28 cellular contexts compared by ENCODE assay signal in the genomic region with DNA sequence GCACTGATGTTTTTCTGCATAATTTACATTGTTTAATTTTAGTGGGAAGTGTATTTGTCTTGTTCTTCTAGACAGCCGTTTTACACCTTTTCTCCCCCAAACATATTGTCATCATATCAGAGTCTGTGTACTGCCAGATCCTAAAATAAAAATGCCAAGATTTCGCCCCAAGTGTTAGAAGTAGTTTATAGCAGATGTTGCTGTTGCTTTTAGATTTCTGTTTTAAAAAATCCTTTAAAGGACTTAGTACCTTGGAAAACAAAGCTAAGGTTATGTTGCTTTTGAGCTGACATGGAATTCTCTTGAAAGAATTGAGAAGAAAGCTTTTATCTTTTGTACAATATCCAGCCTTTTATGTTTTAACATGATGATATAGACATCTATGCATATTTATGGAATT.
"Had no signal": no experiment of that assay in that cellular context is flagged by ENCODE, and none has a peak within 500 bp of the region (broad histone marks: within the 10 kb centered on the region; RNA-seq: fewer than 3 reads in every experiment).

No MANE protein-coding gene starts in this region.

- H3K27me3 Mint-ChIP-seq: activated B cell treated with CpG ODN at 0.5 μM for 24 hours; activated CD8-positive, alpha-beta T cell treated with anti-CD3 and anti-CD28 coated beads for 36 hours; activated naive CD4-positive, alpha-beta T cell treated with anti-CD3 and anti-CD28 coated beads, Interleukin-2, amount 50 U/mL, for 24 hours; activated naive CD8-positive, alpha-beta T cell treated with anti-CD3 and anti-CD28 coated beads, Interleukin-2, amount 10 ng/mL, durations not matched to agents 7 days and 5 days; T-helper 17 cell had no signal

- H3K9me3 Mint-ChIP-seq: activated B cell treated with CpG ODN at 0.5 μM for 24 hours; activated CD8-positive, alpha-beta T cell treated with anti-CD3 and anti-CD28 coated beads for 36 hours; activated naive CD4-positive, alpha-beta T cell treated with anti-CD3 and anti-CD28 coated beads for 36 hours; activated naive CD4-positive, alpha-beta T cell treated with anti-CD3 and anti-CD28 coated beads, Interleukin-2, amount 50 U/mL, for 24 hours; activated naive CD8-positive, alpha-beta T cell treated with anti-CD3 and anti-CD28 coated beads, Interleukin-2, amount 10 ng/mL, durations not matched to agents 7 days and 5 days; activated T-cell treated with anti-CD3 and anti-CD28 coated beads, Interleukin-2, amount 50 U/mL, for 4 hours; activated T-helper 2 cell treated with anti-CD3 and anti-CD28 coated beads, Interferon-gamma antibody, Interleukin-2, Interleukin-4, amounts not matched to agents 10 μg/mL and 5 μg/mL and 100 μg/mL, durations not matched to agents 14 hours and 24 hours and 36 hours; endodermal cell; T-helper 2 cell treated with Interferon-gamma antibody and Interleukin-4, amounts not matched to agents 5 μg/mL and 100 μg/mL, for 36 hours had no signal

- H3K27ac Mint-ChIP-seq: activated B cell treated with CpG ODN at 0.5 μM for 24 hours; activated CD8-positive, alpha-beta T cell treated with anti-CD3 and anti-CD28 coated beads for 36 hours; activated naive CD4-positive, alpha-beta T cell treated with anti-CD3 and anti-CD28 coated beads for 36 hours; activated naive CD4-positive, alpha-beta T cell treated with anti-CD3 and anti-CD28 coated beads, Interleukin-2, amount 50 U/mL, for 24 hours; activated naive CD8-positive, alpha-beta T cell treated with anti-CD3 and anti-CD28 coated beads, Interleukin-2, amount 10 ng/mL, durations not matched to agents 7 days and 5 days; activated T-helper 2 cell treated with anti-CD3 and anti-CD28 coated beads, Interferon-gamma antibody, Interleukin-2, Interleukin-4, amounts not matched to agents 10 μg/mL and 5 μg/mL and 100 μg/mL, durations not matched to agents 14 hours and 24 hours and 36 hours; endodermal cell; T-helper 17 cell; T-helper 2 cell treated with Interferon-gamma antibody and Interleukin-4, amounts not matched to agents 5 μg/mL and 100 μg/mL, for 36 hours had no signal

- H3K27me3 ChIP-seq: colonic mucosa, esophagus muscularis mucosa, foreskin keratinocyte, gastrocnemius medialis, heart left ventricle had no signal

- H3K4me3 ChIP-seq: colonic mucosa, esophagus muscularis mucosa, gastrocnemius medialis, heart left ventricle had no signal

- ATAC-seq: activated CD4-positive, CD25-positive, alpha-beta regulatory T cell treated with anti-CD3 and anti-CD28 coated beads, Interleukin-2, amount 50 U/mL, for 24 hours; activated CD8-positive, alpha-beta T cell treated with anti-CD3 and anti-CD28 coated beads for 36 hours; activated T-cell treated with anti-CD3 and anti-CD28 coated beads, Interleukin-2, amount 50 U/mL, for 4 hours; foreskin keratinocyte; gastrocnemius medialis; heart left ventricle; T-helper 17 cell had no signal

- H3K27ac ChIP-seq: colonic mucosa, esophagus muscularis mucosa, foreskin keratinocyte, gastrocnemius medialis, WERI-Rb-1 had no signal

- H3K4me3 Mint-ChIP-seq: activated B cell treated with CpG ODN at 0.5 μM for 24 hours; activated CD8-positive, alpha-beta T cell treated with anti-CD3 and anti-CD28 coated beads for 36 hours; activated naive CD4-positive, alpha-beta T cell treated with anti-CD3 and anti-CD28 coated beads for 36 hours; activated naive CD4-positive, alpha-beta T cell treated with anti-CD3 and anti-CD28 coated beads, Interleukin-2, amount 50 U/mL, for 24 hours; activated naive CD8-positive, alpha-beta T cell treated with anti-CD3 and anti-CD28 coated beads, Interleukin-2, amount 10 ng/mL, durations not matched to agents 7 days and 5 days; activated T-cell treated with anti-CD3 and anti-CD28 coated beads, Interleukin-2, amount 50 U/mL, for 4 hours; endodermal cell; T-helper 17 cell; T-helper 2 cell treated with Interferon-gamma antibody and Interleukin-4, amounts not matched to agents 5 μg/mL and 100 μg/mL, for 36 hours had no signal

- DNase-seq: activated B cell treated with CpG ODN at 0.5 μM for 24 hours; activated CD4-positive, alpha-beta T cell treated with anti-CD3 and anti-CD28 coated beads for 48 hours; activated CD4-positive, alpha-beta T cell treated with anti-CD3 and anti-CD28 coated beads, Interleukin-2, amount 50 U/mL, for 1 hour; activated CD4-positive, alpha-beta T cell treated with anti-CD3 and anti-CD28 coated beads, Interleukin-2, amount 50 U/mL, for 48 hours; activated CD8-positive, alpha-beta memory T cell treated with anti-CD3 and anti-CD28 coated beads for 24 hours; activated CD8-positive, alpha-beta T cell treated with anti-CD3 and anti-CD28 coated beads for 36 hours; activated effector memory CD4-positive, alpha-beta T cell treated with anti-CD3 and anti-CD28 coated beads, Interleukin-2, amount 50 U/mL, for 16 hours; activated naive CD4-positive, alpha-beta T cell treated with anti-CD3 and anti-CD28 coated beads for 36 hours; activated naive CD8-positive, alpha-beta T cell treated with anti-CD3 and anti-CD28 coated beads, Interleukin-2, amount 10 ng/mL, durations not matched to agents 7 days and 5 days; activated T-cell treated with anti-CD3 and anti-CD28 coated beads, Interleukin-2, amount 50 U/mL, for 4 hours; amniotic stem cell; colonic mucosa; effector memory CD4-positive, alpha-beta T cell; endodermal cell; erythroblast; foreskin keratinocyte; gastrocnemius medialis; glutamatergic neuron; heart left ventricle; T-helper 1 cell; T-helper 17 cell; T1000; WERI-Rb-1 had no signal
